ENCODE assay signal across 1 cellular context in the genomic region with DNA sequence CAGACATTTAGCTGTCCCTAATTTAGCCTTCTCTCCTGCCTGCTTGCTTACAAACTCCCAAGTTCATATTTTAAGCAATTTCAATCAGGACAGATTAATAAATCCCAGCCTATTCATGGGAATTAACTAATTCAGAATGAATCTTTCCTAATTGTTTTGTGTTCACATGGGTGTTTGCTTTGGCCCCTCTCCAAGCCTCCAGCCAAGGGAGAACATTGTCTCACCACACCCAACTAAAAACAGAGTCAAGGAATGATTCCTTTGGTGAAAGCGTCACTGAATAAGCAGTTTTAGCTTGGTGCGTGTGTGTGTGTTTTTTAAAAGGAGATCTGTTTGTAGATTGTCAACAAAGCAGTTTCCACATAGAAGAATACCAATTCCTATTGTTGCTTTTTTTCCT.
TF ChIP-seq lines count a peak whose summit lies in the region.

No MANE protein-coding gene starts in this region.

TF ChIP-seq in H1, 55 proteins besides CTCF, POLR2A, EP300 and RAD21 (continued from another document):
- TF ChIP-seq TCF12 (IDR thresholded peaks at IDR 0.05; ENCODE audit: low read depth, low read length): no peak
- no peak for TF ChIP-seq JUN (IDR thresholded peaks at IDR 0.05; ENCODE audit: low read depth, low read length)
- no peak for TF ChIP-seq YY1 (IDR thresholded peaks at IDR 0.05; ENCODE audit: low read depth, low read length)
- TF ChIP-seq, protein P1, sequence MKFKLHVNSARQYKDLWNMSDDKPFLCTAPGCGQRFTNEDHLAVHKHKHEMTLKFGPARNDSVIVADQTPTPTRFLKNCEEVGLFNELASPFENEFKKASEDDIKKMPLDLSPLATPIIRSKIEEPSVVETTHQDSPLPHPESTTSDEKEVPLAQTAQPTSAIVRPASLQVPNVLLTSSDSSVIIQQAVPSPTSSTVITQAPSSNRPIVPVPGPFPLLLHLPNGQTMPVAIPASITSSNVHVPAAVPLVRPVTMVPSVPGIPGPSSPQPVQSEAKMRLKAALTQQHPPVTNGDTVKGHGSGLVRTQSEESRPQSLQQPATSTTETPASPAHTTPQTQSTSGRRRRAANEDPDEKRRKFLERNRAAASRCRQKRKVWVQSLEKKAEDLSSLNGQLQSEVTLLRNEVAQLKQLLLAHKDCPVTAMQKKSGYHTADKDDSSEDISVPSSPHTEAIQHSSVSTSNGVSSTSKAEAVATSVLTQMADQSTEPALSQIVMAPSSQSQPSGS (IDR thresholded peaks at IDR 0.05; ENCODE audit: low read length): no peak
- no peak for TF ChIP-seq GTF2F1 (IDR thresholded peaks at IDR 0.05; ENCODE audit: borderline replicate concordance, low read depth, low read length)
- TF ChIP-seq, protein P2, sequence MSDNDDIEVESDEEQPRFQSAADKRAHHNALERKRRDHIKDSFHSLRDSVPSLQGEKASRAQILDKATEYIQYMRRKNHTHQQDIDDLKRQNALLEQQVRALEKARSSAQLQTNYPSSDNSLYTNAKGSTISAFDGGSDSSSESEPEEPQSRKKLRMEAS (IDR thresholded peaks at IDR 0.05): no peak
- no peak for TF ChIP-seq ASH2L (IDR thresholded peaks at IDR 0.05; ENCODE audit: low read length)
- no peak for TF ChIP-seq POU5F1 (IDR thresholded peaks at IDR 0.05; ENCODE audit: low read depth, low read length)
- TF ChIP-seq POLR2AphosphoS5 (IDR thresholded peaks at IDR 0.05; ENCODE audit: low read depth, low read length): no peak
- TF ChIP-seq SIRT6 (IDR thresholded peaks at IDR 0.05; ENCODE audit: low read length): no peak
- TF ChIP-seq KDM1A (IDR thresholded peaks at IDR 0.05; ENCODE audit: borderline replicate concordance, low read length): no peak
- TF ChIP-seq EZH2 (IDR thresholded peaks at IDR 0.05; ENCODE audit: low read depth, low read length, severe bottlenecking): no peak
- no peak for TF ChIP-seq ZNF274 (IDR thresholded peaks at IDR 0.05; ENCODE audit: borderline replicate concordance, extremely low read depth, low read length)
- TF ChIP-seq SP1 (IDR thresholded peaks at IDR 0.05; ENCODE audit: low read depth, low read length): no peak
- TF ChIP-seq TAF7 (optimal IDR thresholded peaks at IDR 0.05; ENCODE audit: borderline replicate concordance, low read depth, low read length): no peak
- no peak for TF ChIP-seq GABPA (IDR thresholded peaks at IDR 0.05; ENCODE audit: borderline replicate concordance, insufficient read depth, low read length)
